Comparison of ENCODE assay signal across 8 cellular contexts in the genomic region with DNA sequence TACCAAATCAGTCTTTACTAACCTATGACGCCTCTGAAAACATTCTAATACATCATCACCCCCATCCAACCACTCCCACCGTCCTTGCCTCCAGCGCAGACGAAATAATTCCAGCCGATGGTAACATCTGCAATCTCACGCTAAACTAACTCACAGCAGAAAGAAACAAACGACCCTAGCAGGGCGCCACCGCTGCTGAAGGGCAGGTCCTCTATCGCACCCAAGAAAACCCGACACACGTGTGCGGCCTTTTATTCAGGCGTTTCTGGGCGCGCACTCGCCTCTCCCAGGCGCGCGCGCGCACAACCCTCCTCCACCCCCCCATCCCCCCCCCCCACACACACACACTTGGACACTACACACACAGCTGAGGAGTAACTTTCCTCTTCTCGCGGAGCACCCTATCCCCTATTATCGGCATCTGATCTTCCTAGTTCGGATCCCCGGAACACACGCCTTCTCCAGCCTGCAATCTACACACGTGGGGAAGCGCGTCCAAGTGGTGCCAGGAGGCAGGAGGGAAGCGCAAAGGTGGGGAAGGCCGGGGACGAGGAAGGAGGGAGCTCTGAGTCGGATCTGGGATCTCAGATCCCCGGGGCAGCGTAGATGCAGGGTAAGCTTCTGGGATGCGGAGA.
DNase-seq lines count a peak whose midpoint lies in the region; ATAC-seq and TF ChIP-seq lines count a peak whose summit lies in the region.

No MANE protein-coding gene starts in this region.

- H3K9me3 ChIP-seq in WERI-Rb-1 (ENCODE audit: severe bottlenecking), result no peaks in the 10 kb centered on the region
- no peaks in the 10 kb centered on the region for H3K9me3 ChIP-seq in effector memory CD4-positive, alpha-beta T cell (ENCODE audit: control insufficient read depth, low read length)

- ATAC-seq in stimulated activated naive CD8-positive, alpha-beta T cell treated with anti-CD3 and anti-CD28 coated beads, Interleukin-15, Interleukin-2, amounts not matched to agents 100 U/mL and 50 U/mL, for 24 hours, result no peak
- no peak for ATAC-seq in HG03571 (IDR thresholded peaks at IDR 0.05; ENCODE audit: unreplicated experiment)

- H3K27ac ChIP-seq in WERI-Rb-1, result no peak overlapping the region
- no peak overlapping the region for H3K27ac ChIP-seq in effector memory CD4-positive, alpha-beta T cell (ENCODE audit: insufficient read depth, low read length, poor library complexity, severe bottlenecking)

- peak overlapping the region; percentile 74 for H3K4me3 ChIP-seq in WERI-Rb-1 (ENCODE audit: low read depth, low read length)
- H3K4me3 ChIP-seq in effector memory CD4-positive, alpha-beta T cell (ENCODE audit: insufficient read depth, low read depth, low read length, poor library complexity, severe bottlenecking), result peak overlapping the region; percentile 85

- no peaks in the 10 kb centered on the region for H3K27me3 ChIP-seq in WERI-Rb-1 (ENCODE audit: insufficient read depth, low read depth, severe bottlenecking)
- H3K27me3 ChIP-seq in effector memory CD4-positive, alpha-beta T cell (replicated peaks; ENCODE audit: control insufficient read depth, insufficient read depth, low read length, poor library complexity, severe bottlenecking), result no peaks in the 10 kb centered on the region

- no peaks in the 10 kb centered on the region; the same call in 1 of the 2 replicates for H3K36me3 ChIP-seq in WERI-Rb-1
- H3K36me3 ChIP-seq in effector memory CD4-positive, alpha-beta T cell (ENCODE audit: control insufficient read depth, insufficient read depth, low read length), result no peaks in the 10 kb centered on the region

- peak; percentile 17; the same call in 1 of the 2 replicates for TF ChIP-seq CTCF in WERI-Rb-1 (IDR thresholded peaks at IDR 0.05; ENCODE audit: low read depth, low read length)

- H3K4me1 ChIP-seq in effector memory CD4-positive, alpha-beta T cell (ENCODE audit: control insufficient read depth, insufficient read depth, low read length, poor library complexity, severe bottlenecking), result peaks cover 8% of the 10 kb centered on the region

- DNase-seq in DMS79 (lab: John Stamatoyannopoulos, UW) (peak; percentile 1), DMS79 treated with DMSO at 0.1 percent for 48 hours (lab: John Stamatoyannopoulos, UW) (no peak), NCI-H1105 treated with DMSO at 0.1 percent for 48 hours (lab: John Stamatoyannopoulos, UW) (peak; percentile 71), WERI-Rb-1 (peak; percentile 69), medulla oblongata (ENCODE audit: extremely low spot score) (peak; percentile 60)
- DNase-seq in effector memory CD4-positive, alpha-beta T cell, result no peak
- peak; percentile 56 for DNase-seq in stimulated activated naive CD8-positive, alpha-beta T cell treated with anti-CD3 and anti-CD28 coated beads, Interleukin-15, Interleukin-2, amounts not matched to agents 100 U/mL and 50 U/mL, for 24 hours

Comparison
In these comparisons a context has a peak if more than half of its experiments do, and no peak if none do; other contexts are left out.
1. DNase-seq: peak in DMS79 (single experiment), NCI-H1105 treated with DMSO at 0.1 percent for 48 hours (single experiment), WERI-Rb-1 (single experiment), medulla oblongata (single experiment) and stimulated activated naive CD8-positive, alpha-beta T cell treated with anti-CD3 and anti-CD28 coated beads, Interleukin-15, Interleukin-2, amounts not matched to agents 100 U/mL and 50 U/mL, for 24 hours (single experiment); none in DMS79 treated with DMSO at 0.1 percent for 48 hours (single experiment) and effector memory CD4-positive, alpha-beta T cell (0 of 3).